In genomic region chr11:112057170-112057569, GRCh38 we compare ENCODE assay signal across 24 cellular contexts. TPM values are rescaled to one million over a fixed set of nuclear protein-coding genes. Genes with fewer than 3 reads are reported as not detected.
A peak's percentile ranks its signal among the peaks of the same experiment; 100 is the strongest.
DNase-seq lines count a peak whose midpoint lies in the region; ATAC-seq, FAIRE-seq and TF ChIP-seq lines count a peak whose summit lies in the region.
"Had no signal": no experiment of that assay in that cellular context is flagged by ENCODE, and none has a peak within 500 bp of the region (broad histone marks: within the 10 kb centered on the region; RNA-seq: fewer than 3 reads in every experiment).

No MANE protein-coding gene starts in this region.

- peaks cover 13 to 24% of the 10 kb centered on the region in 2 experiments for H3K36me3 ChIP-seq in trophoblast cell (ENCODE audit: control insufficient read depth in 1 of 2, insufficient read depth in 2 of 2, low read length in 2 of 2)

- H3K4me2 ChIP-seq in trophoblast cell (ENCODE audit: low read length): no peak overlapping the region
- H3K4me2 ChIP-seq: BLaER1 treated with 17β-estradiol and CSF1 and Interleukin-3, amounts not matched to agents 10 nM and 100 nM had no signal

- intact Hi-C loops in activated T-helper 1 cell treated with anti-CD3 and anti-CD28 coated beads, Interleukin-12 subunit alpha, Interleukin-12 subunit beta, Interleukin-2, Interleukin-4 antibody, amounts not matched to agents 30 ng/mL and 10 ng/mL and 1 ng/mL, durations not matched to agents 14 hours and 24 hours and 36 hours (cut with micrococcal nuclease): loop anchor here (1.0 kb wide), 1 partner anchor 25 kb away; no protein-coding TSS in a partner anchor

- no peak overlapping the region for H3K4me3 ChIP-seq in trophoblast cell (ENCODE audit: low read depth, low read length)
- H3K4me3 ChIP-seq: BLaER1 treated with 17β-estradiol and CSF1 and Interleukin-3, amounts not matched to agents 10 nM and 100 nM; heart right ventricle; right lobe of liver; suprapubic skin had no signal

- no peak for TF ChIP-seq CTCF in nephron progenitor cell (IDR thresholded peaks at IDR 0.05)

- no peak overlapping the region for H3K4ac ChIP-seq in trophoblast cell (ENCODE audit: low read depth, low read length)

- ATAC-seq in GM18505 (IDR thresholded peaks at IDR 0.05; ENCODE audit: unreplicated experiment): no peak
- ATAC-seq: heart right ventricle; naive thymus-derived CD4-positive, alpha-beta T cell; right lobe of liver had no signal

- no peak overlapping the region for H4K91ac ChIP-seq in trophoblast cell (ENCODE audit: low read depth, low read length)

- no peak overlapping the region for H3K14ac ChIP-seq in trophoblast cell (ENCODE audit: low read length)

- no CpG with 5 or more reads among the region's 4 CpGs for WGBS in trophoblast cell (ENCODE audit: extremely low coverage, insufficient coverage, insufficient read length)

- no peak overlapping the region for H2BK12ac ChIP-seq in trophoblast cell (ENCODE audit: low read length)

- H2BK5ac ChIP-seq in trophoblast cell (ENCODE audit: low read depth, low read length, poor library complexity): no peak overlapping the region

- no peak overlapping the region for H3K9ac ChIP-seq in trophoblast cell (ENCODE audit: low read length)
- H3K9ac ChIP-seq: BLaER1 treated with 17β-estradiol and CSF1 and Interleukin-3, amounts not matched to agents 10 nM and 100 nM; parathyroid adenoma had no signal

- no peak overlapping the region for H3K23ac ChIP-seq in trophoblast cell (ENCODE audit: low read length)

- H3K36me3 Mint-ChIP-seq in activated T-cell treated with anti-CD3 and anti-CD28 coated beads, Interleukin-2, amount 50 U/mL, for 24 hours (ENCODE audit: low read depth): peaks cover 85% of the 10 kb centered on the region
- peaks cover 42% of the 10 kb centered on the region for H3K36me3 Mint-ChIP-seq in activated T-helper 1 cell treated with anti-CD3 and anti-CD28 coated beads, Interleukin-12 subunit alpha, Interleukin-12 subunit beta, Interleukin-2, Interleukin-4 antibody, amounts not matched to agents 30 ng/mL and 10 ng/mL and 1 ng/mL, durations not matched to agents 14 hours and 24 hours and 36 hours (ENCODE audit: low read depth)
- peaks cover 63% of the 10 kb centered on the region for H3K36me3 Mint-ChIP-seq in nephron progenitor cell (ENCODE audit: low read depth)

- no peak overlapping the region for H4K12ac ChIP-seq in trophoblast cell (ENCODE audit: low read depth, low read length)

- no peaks in the 10 kb centered on the region for H3K79me1 ChIP-seq in trophoblast cell (ENCODE audit: low read length)

- no peaks in the 10 kb centered on the region for H3K27me3 Mint-ChIP-seq in activated T-cell treated with anti-CD3 and anti-CD28 coated beads, Interleukin-2, amount 50 U/mL, for 24 hours
- no peaks in the 10 kb centered on the region for H3K27me3 Mint-ChIP-seq in activated T-helper 1 cell treated with anti-CD3 and anti-CD28 coated beads, Interleukin-12 subunit alpha, Interleukin-12 subunit beta, Interleukin-2, Interleukin-4 antibody, amounts not matched to agents 30 ng/mL and 10 ng/mL and 1 ng/mL, durations not matched to agents 14 hours and 24 hours and 36 hours (ENCODE audit: insufficient read depth)
- no peaks in the 10 kb centered on the region for H3K27me3 Mint-ChIP-seq in nephron progenitor cell (ENCODE audit: low read depth, poor library complexity)
- H3K27me3 Mint-ChIP-seq: naive thymus-derived CD4-positive, alpha-beta T cell had no signal

- peaks cover 24% of the 10 kb centered on the region for H3K4me1 Mint-ChIP-seq in activated T-cell treated with anti-CD3 and anti-CD28 coated beads, Interleukin-2, amount 50 U/mL, for 24 hours (ENCODE audit: low read depth)
- H3K4me1 Mint-ChIP-seq in activated T-helper 1 cell treated with anti-CD3 and anti-CD28 coated beads, Interleukin-12 subunit alpha, Interleukin-12 subunit beta, Interleukin-2, Interleukin-4 antibody, amounts not matched to agents 30 ng/mL and 10 ng/mL and 1 ng/mL, durations not matched to agents 14 hours and 24 hours and 36 hours (ENCODE audit: low read depth): peaks cover 13% of the 10 kb centered on the region
- no peaks in the 10 kb centered on the region for H3K4me1 Mint-ChIP-seq in nephron progenitor cell

- no peaks in the 10 kb centered on the region for H3K9me3 Mint-ChIP-seq in activated T-cell treated with anti-CD3 and anti-CD28 coated beads, Interleukin-2, amount 50 U/mL, for 24 hours
- no peaks in the 10 kb centered on the region for H3K9me3 Mint-ChIP-seq in activated T-helper 1 cell treated with anti-CD3 and anti-CD28 coated beads, Interleukin-12 subunit alpha, Interleukin-12 subunit beta, Interleukin-2, Interleukin-4 antibody, amounts not matched to agents 30 ng/mL and 10 ng/mL and 1 ng/mL, durations not matched to agents 14 hours and 24 hours and 36 hours
- H3K9me3 Mint-ChIP-seq in nephron progenitor cell: no peaks in the 10 kb centered on the region
- H3K9me3 Mint-ChIP-seq: naive thymus-derived CD4-positive, alpha-beta T cell had no signal

- no peaks in the 10 kb centered on the region for H3K79me2 ChIP-seq in trophoblast cell (ENCODE audit: control insufficient read depth, insufficient read depth, low read length, poor library complexity)
- H3K79me2 ChIP-seq: parathyroid adenoma had no signal

- no peak overlapping the region for H2AFZ ChIP-seq in trophoblast cell (ENCODE audit: insufficient read depth, low read length, poor library complexity)
- H2AFZ ChIP-seq: parathyroid adenoma had no signal

- no peak for DNase-seq in activated T-cell treated with anti-CD3 and anti-CD28 coated beads, Interleukin-2, amount 50 U/mL, for 24 hours
- no peak for DNase-seq in activated T-cell treated with anti-CD3 and anti-CD28 coated beads, Interleukin-2, amount 50 U/mL, for 48 hours
- no peak for DNase-seq in GM19239 (ENCODE audit: insufficient read length, low spot score)
- DNase-seq in activated T-helper 1 cell treated with anti-CD3 and anti-CD28 coated beads, Interleukin-12 subunit alpha, Interleukin-12 subunit beta, Interleukin-2, Interleukin-4 antibody, amounts not matched to agents 30 ng/mL and 10 ng/mL and 1 ng/mL, durations not matched to agents 14 hours and 24 hours and 36 hours (ENCODE audit: low spot score): no peak
- no peak for DNase-seq in nephron progenitor cell
- no peak for DNase-seq in COLO668 (lab: John Stamatoyannopoulos, UW; ENCODE audit: unreplicated experiment)
- no peak for DNase-seq in trophoblast cell
- DNase-seq: activated gamma-delta T cell treated with Interleukin-2 at 50 U/mL for 16 hours; cerebellar nuclear complex; H7; heart right ventricle; naive thymus-derived CD4-positive, alpha-beta T cell; NCI-H1105 treated with DMSO at 0.1 percent for 48 hours; NCI-H2107; NCI-H510A; right lobe of liver had no signal

- TF ChIP-seq POLR2A in GM18505 (IDR thresholded peaks at IDR 0.05; ENCODE audit: borderline replicate concordance, extremely low read depth, insufficient read depth, insufficient read length): no peak

- peak; percentile 40 for FAIRE-seq in GM19239 (lab: Jason Lieb, UNC)
- FAIRE-seq: astrocyte, urothelium cell line had no signal

- H2BK120ac ChIP-seq in trophoblast cell (ENCODE audit: insufficient read depth, low read length, poor library complexity): no peak overlapping the region

- H3K27ac Mint-ChIP-seq in activated T-cell treated with anti-CD3 and anti-CD28 coated beads, Interleukin-2, amount 50 U/mL, for 24 hours: peak overlapping the region; percentile 89
- peak overlapping the region; percentile 74 for H3K27ac Mint-ChIP-seq in activated T-helper 1 cell treated with anti-CD3 and anti-CD28 coated beads, Interleukin-12 subunit alpha, Interleukin-12 subunit beta, Interleukin-2, Interleukin-4 antibody, amounts not matched to agents 30 ng/mL and 10 ng/mL and 1 ng/mL, durations not matched to agents 14 hours and 24 hours and 36 hours
- H3K27ac Mint-ChIP-seq in nephron progenitor cell: peak overlapping the region; percentile 31

- no peak overlapping the region for H2AK5ac ChIP-seq in trophoblast cell (ENCODE audit: low read length)

- H3K9me3 ChIP-seq in trophoblast cell (ENCODE audit: insufficient read depth, low read depth, low read length): no peaks in the 10 kb centered on the region
- H3K9me3 ChIP-seq: BLaER1 treated with 17β-estradiol and CSF1 and Interleukin-3, amounts not matched to agents 10 nM and 100 nM; heart right ventricle; right lobe of liver; suprapubic skin had no signal

- no peaks in the 10 kb centered on the region for H3K4me1 ChIP-seq in trophoblast cell (ENCODE audit: control insufficient read depth in 1 of 2, insufficient read depth in 2 of 2, low read length in 2 of 2)
- H3K4me1 ChIP-seq: heart right ventricle, parathyroid adenoma, right lobe of liver, suprapubic skin had no signal

- no peak overlapping the region for H4K8ac ChIP-seq in trophoblast cell (ENCODE audit: low read depth, low read length)

- no peak overlapping the region for H3K27ac ChIP-seq in trophoblast cell (ENCODE audit: low read depth, low read length)
- H3K27ac ChIP-seq: BLaER1 treated with 17β-estradiol and CSF1 and Interleukin-3, amounts not matched to agents 10 nM and 100 nM; heart right ventricle; HL-60; parathyroid adenoma; right lobe of liver; suprapubic skin had no signal

- H3K18ac ChIP-seq in trophoblast cell (ENCODE audit: low read length): no peak overlapping the region

- H3K4me3 Mint-ChIP-seq in activated T-cell treated with anti-CD3 and anti-CD28 coated beads, Interleukin-2, amount 50 U/mL, for 24 hours: peak overlapping the region; percentile 3
- peak overlapping the region; percentile 9 for H3K4me3 Mint-ChIP-seq in activated T-helper 1 cell treated with anti-CD3 and anti-CD28 coated beads, Interleukin-12 subunit alpha, Interleukin-12 subunit beta, Interleukin-2, Interleukin-4 antibody, amounts not matched to agents 30 ng/mL and 10 ng/mL and 1 ng/mL, durations not matched to agents 14 hours and 24 hours and 36 hours
- H3K4me3 Mint-ChIP-seq in nephron progenitor cell: no peak overlapping the region

- no peaks in the 10 kb centered on the region for H3K27me3 ChIP-seq in trophoblast cell (ENCODE audit: insufficient read depth, low read length)
- H3K27me3 ChIP-seq: BLaER1 treated with 17β-estradiol and CSF1 and Interleukin-3, amounts not matched to agents 10 nM and 100 nM; heart right ventricle; right lobe of liver; suprapubic skin had no signal

RNA-seq across cellular contexts. Expression of gene PIH1D2, which starts 16.6 kb away (rescaled TPM):
- 0.24 and 0.49 TPM in 2 replicates for total RNA-seq in activated T-helper 1 cell treated with anti-CD3 and anti-CD28 coated beads, Interleukin-12 subunit alpha, Interleukin-12 subunit beta, Interleukin-2, Interleukin-4 antibody, amounts not matched to agents 30 ng/mL and 10 ng/mL and 1 ng/mL, durations not matched to agents 14 hours and 24 hours and 36 hours
- polyA plus RNA-seq in trophoblast cell (2013): 0.82 and 0.83 TPM in 2 replicates
- total RNA-seq: T-helper 1 cell treated with Interleukin-12 subunit alpha and Interleukin-12 subunit beta and Interleukin-4 antibody, amounts not matched to agents 30 ng/mL and 1 ng/mL, for 36 hours had no signal
- polyA plus RNA-seq: naive thymus-derived CD4-positive, alpha-beta T cell had no signal

RNA-seq across cellular contexts. Expression of gene NKAPD1, which starts 16.9 kb away (rescaled TPM):
- total RNA-seq in activated T-helper 1 cell treated with anti-CD3 and anti-CD28 coated beads, Interleukin-12 subunit alpha, Interleukin-12 subunit beta, Interleukin-2, Interleukin-4 antibody, amounts not matched to agents 30 ng/mL and 10 ng/mL and 1 ng/mL, durations not matched to agents 14 hours and 24 hours and 36 hours: 29.1 and 33.0 TPM in 2 replicates
- polyA plus RNA-seq in trophoblast cell (2013): 33.5 and 33.7 TPM in 2 replicates

RNA-seq across cellular contexts. Expression of gene TIMM8B, which starts 29.4 kb away (rescaled TPM):
- 85.6 and 89.2 TPM in 2 replicates for total RNA-seq in activated T-helper 1 cell treated with anti-CD3 and anti-CD28 coated beads, Interleukin-12 subunit alpha, Interleukin-12 subunit beta, Interleukin-2, Interleukin-4 antibody, amounts not matched to agents 30 ng/mL and 10 ng/mL and 1 ng/mL, durations not matched to agents 14 hours and 24 hours and 36 hours
- 89.0 and 90.0 TPM in 2 replicates for polyA plus RNA-seq in trophoblast cell (2013)

RNA-seq across cellular contexts. Expression of gene SDHD, which starts 29.5 kb away (rescaled TPM):
- total RNA-seq in activated T-helper 1 cell treated with anti-CD3 and anti-CD28 coated beads, Interleukin-12 subunit alpha, Interleukin-12 subunit beta, Interleukin-2, Interleukin-4 antibody, amounts not matched to agents 30 ng/mL and 10 ng/mL and 1 ng/mL, durations not matched to agents 14 hours and 24 hours and 36 hours: 95.4 and 98.0 TPM in 2 replicates
- 41.2 and 42.4 TPM in 2 replicates for polyA plus RNA-seq in trophoblast cell (2013)

RNA-seq across cellular contexts. Expression of gene DLAT, which starts 32.0 kb away (rescaled TPM):
- total RNA-seq in activated T-helper 1 cell treated with anti-CD3 and anti-CD28 coated beads, Interleukin-12 subunit alpha, Interleukin-12 subunit beta, Interleukin-2, Interleukin-4 antibody, amounts not matched to agents 30 ng/mL and 10 ng/mL and 1 ng/mL, durations not matched to agents 14 hours and 24 hours and 36 hours: 52.0 and 54.5 TPM in 2 replicates
- 23.8 and 24.0 TPM in 2 replicates for polyA plus RNA-seq in trophoblast cell (2013)

Comparison
In these comparisons a context has a peak if more than half of its experiments do, and no peak if none do; other contexts are left out.
1. H3K27ac Mint-ChIP-seq: peak in every context shown above with its lines; median percentile 89 in activated T-cell treated with anti-CD3 and anti-CD28 coated beads, Interleukin-2, amount 50 U/mL, for 24 hours; 74 in activated T-helper 1 cell treated with anti-CD3 and anti-CD28 coated beads, Interleukin-12 subunit alpha, Interleukin-12 subunit beta, Interleukin-2, Interleukin-4 antibody, amounts not matched to agents 30 ng/mL and 10 ng/mL and 1 ng/mL, durations not matched to agents 14 hours and 24 hours and 36 hours; 31 in nephron progenitor cell.